ENCODE assay signal across 16 cellular contexts in genomic region chr22:19406846-19407245, GRCh38. TPM values are rescaled to one million over a fixed set of nuclear protein-coding genes. Genes with fewer than 3 reads are reported as not detected.
A peak's percentile ranks its signal among the peaks of the same experiment; 100 is the strongest.
DNase-seq lines count a peak whose midpoint lies in the region; ATAC-seq and TF ChIP-seq lines count a peak whose summit lies in the region.
"Had no signal": no experiment of that assay in that cellular context is flagged by ENCODE, and none has a peak within 500 bp of the region (broad histone marks: within the 10 kb centered on the region; RNA-seq: fewer than 3 reads in every experiment).

No MANE protein-coding gene starts in this region.

- intact Hi-C loops in Right ventricle myocardium inferior (cut with DNase I) (no loop called here), left ventricle myocardium inferior (cut with micrococcal nuclease) (no loop called here)

- peaks cover 47% of the 10 kb centered on the region for H3K36me3 ChIP-seq in right atrium auricular region
- peaks cover 40% of the 10 kb centered on the region for H3K36me3 ChIP-seq in left ventricle myocardium inferior
- no peaks in the 10 kb centered on the region for H3K36me3 ChIP-seq in parathyroid adenoma (ENCODE audit: control insufficient read depth, insufficient read depth, low read length)

- H3K4me2 ChIP-seq in parathyroid adenoma (ENCODE audit: low read length): peak overlapping the region; percentile 58
- H3K4me2 ChIP-seq: BLaER1 had no signal

- no peak overlapping the region for H3K27ac Mint-ChIP-seq in endothelial cell (ENCODE audit: unreplicated experiment)

- no peak overlapping the region for H2AFZ ChIP-seq in parathyroid adenoma
- H2AFZ ChIP-seq: GM23248 had no signal

- H3K27ac ChIP-seq in right atrium auricular region (no peak overlapping the region), left ventricle myocardium inferior (replicated peaks) (peak overlapping the region; percentile 53), parathyroid adenoma (peak overlapping the region; percentile 76)
- H3K27ac ChIP-seq: BLaER1, GM23248, HL-60 had no signal

- H3K9me3 ChIP-seq in right atrium auricular region: no peaks in the 10 kb centered on the region
- no peaks in the 10 kb centered on the region for H3K9me3 ChIP-seq in left ventricle myocardium inferior (replicated peaks)
- no peaks in the 10 kb centered on the region for H3K9me3 ChIP-seq in parathyroid adenoma (ENCODE audit: control insufficient read depth, low read length)
- H3K9me3 ChIP-seq: BLaER1, Caco-2 had no signal

- H3K36me3 Mint-ChIP-seq in endothelial cell (ENCODE audit: low read depth, unreplicated experiment): peaks cover 17% of the 10 kb centered on the region

- no peaks in the 10 kb centered on the region for H3K27me3 ChIP-seq in right atrium auricular region
- H3K27me3 ChIP-seq in left ventricle myocardium inferior (ENCODE audit: low read depth): no peaks in the 10 kb centered on the region
- no peaks in the 10 kb centered on the region for H3K27me3 ChIP-seq in parathyroid adenoma (ENCODE audit: control insufficient read depth, insufficient read depth, low read length)
- H3K27me3 ChIP-seq: BLaER1 had no signal

- H3K9me3 Mint-ChIP-seq in endothelial cell (ENCODE audit: unreplicated experiment): no peaks in the 10 kb centered on the region
- H3K9me3 Mint-ChIP-seq: CD8-positive, alpha-beta memory T cell had no signal

- no peak for TF ChIP-seq CTCF in right atrium auricular region (IDR thresholded peaks at IDR 0.05)
- no peak for TF ChIP-seq CTCF in endothelial cell (IDR thresholded peaks at IDR 0.05; ENCODE audit: unreplicated experiment)
- TF ChIP-seq CTCF in left ventricle myocardium inferior (IDR thresholded peaks at IDR 0.05; ENCODE audit: borderline replicate concordance): no peak
- no peak for TF ChIP-seq CTCF in parathyroid adenoma (IDR thresholded peaks at IDR 0.05)

- ATAC-seq in Right ventricle myocardium inferior: peak; percentile 60
- ATAC-seq: HCT116 had no signal

- DNase-seq in Right ventricle myocardium inferior (ENCODE audit: missing footprints) (no peak), right atrium auricular region (ENCODE audit: low spot score) (no peak), endothelial cell (ENCODE audit: low spot score) (no peak), left ventricle myocardium inferior (no peak), NCI-H2081 (lab: John Stamatoyannopoulos, UW) (no peak), NCI-H82 (lab: John Stamatoyannopoulos, UW) (no peak), SKM-1 (lab: John Stamatoyannopoulos, UW; ENCODE audit: unreplicated experiment) (no peak)
- DNase-seq: 8988T; AML-193; Caco-2; CD8-positive, alpha-beta memory T cell; GM23248 had no signal

- H3K4me1 ChIP-seq in right atrium auricular region: peaks cover 0 to 26% of the 10 kb centered on the region in 2 donors
- H3K4me1 ChIP-seq in left ventricle myocardium inferior: peaks cover 44% of the 10 kb centered on the region
- H3K4me1 ChIP-seq in parathyroid adenoma: no peaks in the 10 kb centered on the region
- H3K4me1 ChIP-seq: BLaER1, Caco-2 had no signal

- no peak overlapping the region for H3K4me3 ChIP-seq in right atrium auricular region
- H3K4me3 ChIP-seq in left ventricle myocardium inferior: no peak overlapping the region
- peak overlapping the region; percentile 24 for H3K4me3 ChIP-seq in parathyroid adenoma (ENCODE audit: low read depth, low read length)
- H3K4me3 ChIP-seq: BLaER1, GM23248 had no signal

- no peak overlapping the region for H3K9ac ChIP-seq in parathyroid adenoma
- H3K9ac ChIP-seq: BLaER1, GM23248 had no signal

- H3K27me3 Mint-ChIP-seq in endothelial cell (ENCODE audit: unreplicated experiment): peaks cover 2% of the 10 kb centered on the region
- H3K27me3 Mint-ChIP-seq: CD8-positive, alpha-beta memory T cell had no signal

- H3K4me1 Mint-ChIP-seq in endothelial cell (ENCODE audit: unreplicated experiment): peaks cover 7% of the 10 kb centered on the region

- no peaks in the 10 kb centered on the region for H3K79me2 ChIP-seq in parathyroid adenoma

- peak overlapping the region; percentile 15 for H3K4me3 Mint-ChIP-seq in endothelial cell (ENCODE audit: unreplicated experiment)
- H3K4me3 Mint-ChIP-seq: CD8-positive, alpha-beta memory T cell had no signal

RNA-seq across cellular contexts. Expression of gene HIRA, which starts 24.7 kb away (rescaled TPM):
- 17.4 TPM for total RNA-seq in Right ventricle myocardium inferior
- 10 to 100 TPM in 1 of 2 donors, 1 to 10 TPM in 1; 9.8 to 15.7 TPM for total RNA-seq in right atrium auricular region
- 36.0 TPM for total RNA-seq in endothelial cell (ENCODE audit: unreplicated experiment)
- 18.1 TPM for total RNA-seq in left ventricle myocardium inferior

RNA-seq across cellular contexts. Expression of gene MRPL40, which starts 25.5 kb away (rescaled TPM):
- total RNA-seq in Right ventricle myocardium inferior (60.4 TPM), right atrium auricular region (10 to 100 TPM; 31.9 to 40.9 TPM), endothelial cell (ENCODE audit: unreplicated experiment) (19.9 TPM), left ventricle myocardium inferior (57.2 TPM)

RNA-seq across cellular contexts. Expression of gene C22orf39, which starts 40.7 kb away (rescaled TPM):
- total RNA-seq in Right ventricle myocardium inferior (63.3 TPM), right atrium auricular region (10 to 100 TPM; 61.0 to 68.7 TPM), endothelial cell (ENCODE audit: unreplicated experiment) (26.6 TPM), left ventricle myocardium inferior (76.2 TPM)

Comparison
In these comparisons a context has a peak if more than half of its experiments do, and no peak if none do; other contexts are left out.
1. H3K27ac ChIP-seq: peak in left ventricle myocardium inferior (single experiment) and parathyroid adenoma (single experiment); none in right atrium auricular region (0 of 2).